ENCODE assay signal across 11 cellular contexts in genomic region chr12:79454338-79454777, GRCh38.
DNase-seq lines count a peak whose midpoint lies in the region; ATAC-seq, FAIRE-seq and TF ChIP-seq lines count a peak whose summit lies in the region.
"Had no signal": no experiment of that assay in that cellular context is flagged by ENCODE, and none has a peak within 500 bp of the region (broad histone marks: within the 10 kb centered on the region; RNA-seq: fewer than 3 reads in every experiment).

No MANE protein-coding gene starts in this region.

- peak; percentile 51 for ATAC-seq in PC-3
- ATAC-seq: stimulated activated effector memory CD8-positive, alpha-beta T cell treated with anti-CD3 and anti-CD28 coated beads, Interleukin-12 subunit alpha, Interleukin-12 subunit beta, amount 100 ng/mL, for 72 hours had no signal

- H2AFZ ChIP-seq in PC-3 (ENCODE audit: low read length): 0 out of 2 replicates have a peak overlapping the region, but pooled peaks have one; percentile 10

- no peaks in the 10 kb centered on the region for H3F3A ChIP-seq in PC-3 (ENCODE audit: low read length, unreplicated experiment)

- no peak for FAIRE-seq in urothelium cell line (lab: Jason Lieb, UNC)

- no peaks in the 10 kb centered on the region for H3K79me2 ChIP-seq in PC-3 (ENCODE audit: low read length)

- H3K9me3 ChIP-seq in AG04450 (ENCODE audit: control insufficient read depth, insufficient read depth, low read length) (no peaks in the 10 kb centered on the region), PC-3 (ENCODE audit: low read length) (no peaks in the 10 kb centered on the region), muscle layer of colon (ENCODE audit: low read length) (no peaks in the 10 kb centered on the region)

- TF ChIP-seq CTCF in AG04450 (IDR thresholded peaks at IDR 0.05; ENCODE audit: low read depth, low read length): no peak
- TF ChIP-seq CTCF in PC-3 (conservative IDR thresholded peaks at IDR 0.05; ENCODE audit: low read depth, low read length): no peak

- BruUV-seq in PC-3 (replicated peaks; lab: Mats Ljungman, UMichigan): no TSS peak

- POLR2A ChIA-PET in AG04450 (lab: Yijun Ruan, JAX) (no interaction called here), PC-3 (lab: Charles Lee; ENCODE audit: unreplicated experiment) (no interaction called here)

- intact Hi-C loops in PC-3 (cut with micrococcal nuclease): loop anchor here (1.0 kb wide), 1 partner anchor 93 kb away; no protein-coding TSS in a partner anchor

- peaks cover 37% of the 10 kb centered on the region for H3K4me1 ChIP-seq in PC-3 (ENCODE audit: insufficient read depth, low read length)
- H3K4me1 ChIP-seq in muscle layer of colon (ENCODE audit: insufficient read depth, low read length): peaks cover 27% of the 10 kb centered on the region

- H3K9me2 ChIP-seq in PC-3 (replicated peaks; ENCODE audit: low read length): no peaks in the 10 kb centered on the region

- H3K4me2 ChIP-seq in PC-3 (ENCODE audit: low read length): peak overlapping the region; percentile 77

- CTCF ChIA-PET in AG04450 (lab: Charles Lee) (no interaction called here), PC-3 (lab: Charles Lee) (no interaction called here)

- peak; percentile 23 for DNase-seq in AG04450 (ENCODE audit: low read depth, low spot score)
- peak; percentile 53 for DNase-seq in PC-3
- DNase-seq in dermis blood vessel endothelial cell: peak; percentile 88
- DNase-seq in NOMO-1 treated with DMSO at 0.1 percent for 48 hours (lab: John Stamatoyannopoulos, UW; ENCODE audit: unreplicated experiment): no peak
- DNase-seq in urothelium cell line (ENCODE audit: low spot score): no peak
- DNase-seq in T-helper 2 cell: no peak
- no peak for DNase-seq in UCSD-AML1 (lab: John Stamatoyannopoulos, UW; ENCODE audit: unreplicated experiment)
- DNase-seq: activated CD4-positive, alpha-beta T cell treated with anti-CD3 and anti-CD28 coated beads, Interleukin-2, amount 10 ng/mL, durations not matched to agents 24 days and 14 days; NCI-H1694 treated with DMSO at 0.1 percent for 48 hours had no signal

- H3K27ac ChIP-seq in AG04450 (ENCODE audit: low read depth, low read length) (peak overlapping the region; percentile 65), PC-3 (ENCODE audit: low read length) (peak overlapping the region; percentile 17; the same call in 1 of the 2 replicates), muscle layer of colon (ENCODE audit: low read depth, low read length) (no peak overlapping the region)

- H3K4me3 ChIP-seq in AG04450 (ENCODE audit: low read depth, low read length) (peak overlapping the region; percentile 8; the same call in 1 of the 2 replicates), PC-3 (ENCODE audit: low read length) (peak overlapping the region; percentile 49), muscle layer of colon (ENCODE audit: low read depth in 1 of 2, low read length in 2 of 2) (peak overlapping the region in 1 of 2 donors; percentile 26)

- no peaks in the 10 kb centered on the region for H3K27me3 ChIP-seq in AG04450 (ENCODE audit: control insufficient read depth, insufficient read depth, low read length)
- H3K27me3 ChIP-seq in PC-3 (ENCODE audit: low read length): no peaks in the 10 kb centered on the region
- no peaks in the 10 kb centered on the region for H3K27me3 ChIP-seq in muscle layer of colon (ENCODE audit: control insufficient read depth in 1 of 2, insufficient read depth in 2 of 2, low read length in 2 of 2)

- H4K20me1 ChIP-seq in PC-3 (ENCODE audit: low read length): no peaks in the 10 kb centered on the region

- no peaks in the 10 kb centered on the region for H3K36me3 ChIP-seq in PC-3 (ENCODE audit: low read depth, low read length)
- no peaks in the 10 kb centered on the region for H3K36me3 ChIP-seq in muscle layer of colon (ENCODE audit: insufficient read depth, low read length)

- no peak overlapping the region for H3K9ac ChIP-seq in PC-3 (ENCODE audit: low read length)
- H3K9ac ChIP-seq in muscle layer of colon (ENCODE audit: low read length): peak overlapping the region; percentile 3

Comparison
In these comparisons a context has a peak if more than half of its experiments do, and no peak if none do; other contexts are left out.
1. DNase-seq: peak in AG04450 (single experiment), PC-3 (single experiment) and dermis blood vessel endothelial cell (single experiment); none in NOMO-1 treated with DMSO at 0.1 percent for 48 hours (single experiment), urothelium cell line (single experiment), T-helper 2 cell (0 of 5) and UCSD-AML1 (single experiment).